ENCODE assay signal across 1 cellular context in the genomic region with DNA sequence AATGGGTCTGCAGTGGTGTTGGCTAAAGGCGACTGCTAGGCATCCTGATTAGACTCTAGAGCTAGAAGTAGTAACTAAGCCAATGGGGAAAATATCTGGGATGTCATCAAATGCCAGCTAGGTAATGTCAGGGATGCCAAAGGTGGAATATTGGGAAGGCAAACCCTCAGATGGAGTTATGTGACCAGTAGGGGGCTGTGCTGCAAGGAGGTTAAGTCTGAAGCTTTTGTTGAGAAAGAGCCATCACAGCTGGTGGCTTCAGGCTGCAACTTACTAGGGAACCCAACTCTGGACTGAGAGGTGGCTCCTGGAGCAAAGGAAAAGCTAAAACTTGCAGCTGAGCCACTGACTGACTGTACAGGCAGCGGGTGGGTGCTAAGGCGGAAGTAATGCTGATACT.
TF ChIP-seq lines count a peak whose summit lies in the region.

No MANE protein-coding gene starts in this region.

TF ChIP-seq in GM12878, 131 proteins besides CTCF, POLR2A, EP300 and RAD21 (continued from another document):
- TF ChIP-seq, protein P1, sequence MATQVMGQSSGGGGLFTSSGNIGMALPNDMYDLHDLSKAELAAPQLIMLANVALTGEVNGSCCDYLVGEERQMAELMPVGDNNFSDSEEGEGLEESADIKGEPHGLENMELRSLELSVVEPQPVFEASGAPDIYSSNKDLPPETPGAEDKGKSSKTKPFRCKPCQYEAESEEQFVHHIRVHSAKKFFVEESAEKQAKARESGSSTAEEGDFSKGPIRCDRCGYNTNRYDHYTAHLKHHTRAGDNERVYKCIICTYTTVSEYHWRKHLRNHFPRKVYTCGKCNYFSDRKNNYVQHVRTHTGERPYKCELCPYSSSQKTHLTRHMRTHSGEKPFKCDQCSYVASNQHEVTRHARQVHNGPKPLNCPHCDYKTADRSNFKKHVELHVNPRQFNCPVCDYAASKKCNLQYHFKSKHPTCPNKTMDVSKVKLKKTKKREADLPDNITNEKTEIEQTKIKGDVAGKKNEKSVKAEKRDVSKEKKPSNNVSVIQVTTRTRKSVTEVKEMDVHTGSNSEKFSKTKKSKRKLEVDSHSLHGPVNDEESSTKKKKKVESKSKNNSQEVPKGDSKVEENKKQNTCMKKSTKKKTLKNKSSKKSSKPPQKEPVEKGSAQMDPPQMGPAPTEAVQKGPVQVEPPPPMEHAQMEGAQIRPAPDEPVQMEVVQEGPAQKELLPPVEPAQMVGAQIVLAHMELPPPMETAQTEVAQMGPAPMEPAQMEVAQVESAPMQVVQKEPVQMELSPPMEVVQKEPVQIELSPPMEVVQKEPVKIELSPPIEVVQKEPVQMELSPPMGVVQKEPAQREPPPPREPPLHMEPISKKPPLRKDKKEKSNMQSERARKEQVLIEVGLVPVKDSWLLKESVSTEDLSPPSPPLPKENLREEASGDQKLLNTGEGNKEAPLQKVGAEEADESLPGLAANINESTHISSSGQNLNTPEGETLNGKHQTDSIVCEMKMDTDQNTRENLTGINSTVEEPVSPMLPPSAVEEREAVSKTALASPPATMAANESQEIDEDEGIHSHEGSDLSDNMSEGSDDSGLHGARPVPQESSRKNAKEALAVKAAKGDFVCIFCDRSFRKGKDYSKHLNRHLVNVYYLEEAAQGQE (IDR thresholded peaks at IDR 0.05; ENCODE audit: low read depth, low read length), result no peak
